ENCODE assay signal across 8 cellular contexts in the genomic region with DNA sequence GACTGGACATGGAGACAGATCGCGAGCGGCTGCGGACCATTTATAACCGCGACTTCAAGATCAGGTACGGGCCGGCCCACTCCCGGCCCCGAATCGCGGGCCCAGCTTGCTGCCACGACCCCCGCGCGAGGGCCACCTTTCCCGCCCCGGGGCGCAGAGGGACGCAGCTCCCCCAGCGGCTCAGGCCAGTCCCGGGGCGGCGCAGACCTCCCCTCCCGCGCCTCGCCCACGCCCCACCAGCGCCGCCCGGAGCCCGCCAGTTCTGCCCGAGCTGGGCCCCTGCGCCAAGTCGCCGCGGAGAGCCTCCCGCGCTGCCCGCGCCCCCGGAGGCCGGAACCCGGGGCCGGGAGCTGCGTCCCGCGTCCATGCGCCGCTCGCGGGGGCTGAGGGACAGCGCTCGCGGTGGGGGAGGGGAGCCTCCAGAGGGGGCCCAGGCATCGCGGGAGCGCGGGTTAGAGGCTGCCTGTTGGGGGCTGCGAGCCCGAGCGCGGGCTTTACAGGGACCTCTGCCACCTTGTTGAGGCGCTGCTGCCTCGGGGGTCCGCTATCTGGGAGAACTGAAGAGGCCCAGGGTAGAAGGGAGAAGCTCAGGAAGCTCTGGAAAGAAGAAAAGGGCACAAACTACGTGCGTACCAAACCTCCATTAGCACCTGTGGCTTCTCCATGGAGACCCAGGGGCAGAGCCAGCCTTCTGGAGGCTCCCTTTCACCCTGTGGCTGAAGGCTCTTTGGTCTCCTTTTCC. TPM values are rescaled to one million over a fixed set of nuclear protein-coding genes. Genes with fewer than 3 reads are reported as not detected.
DNase-seq lines count a peak whose midpoint lies in the region; ATAC-seq and TF ChIP-seq lines count a peak whose summit lies in the region.

No MANE protein-coding gene starts in this region.

- DNase-seq in AG04449 (ENCODE audit: low read depth, low spot score): no peak
- DNase-seq in RWPE2 (ENCODE audit: low spot score): peak; percentile 55
- DNase-seq in left ventricle myocardium inferior: peak; percentile 49
- peak; percentile 32 for DNase-seq in putamen (ENCODE audit: low spot score)
- no peak for DNase-seq in HPDE6-E6E7 (ENCODE audit: extremely low spot score)

- TF ChIP-seq CTCF in AG04449 (IDR thresholded peaks at IDR 0.05; ENCODE audit: insufficient read depth, low read length, missing control alignments): peak; percentile 22
- TF ChIP-seq CTCF in RWPE2 (IDR thresholded peaks at IDR 0.05; ENCODE audit: poor library complexity, severe bottlenecking): peak; percentile 31
- TF ChIP-seq CTCF in left ventricle myocardium inferior (IDR thresholded peaks at IDR 0.05; ENCODE audit: borderline replicate concordance): peak; percentile 34

- peaks cover 9% of the 10 kb centered on the region for H3K36me3 Mint-ChIP-seq in activated naive CD8-positive, alpha-beta T cell

- H3K4me1 ChIP-seq in RWPE2 (ENCODE audit: insufficient read depth, poor library complexity, severe bottlenecking) (peaks cover 6% of the 10 kb centered on the region), left ventricle myocardium inferior (peaks cover 43% of the 10 kb centered on the region)

- H3K4me1 Mint-ChIP-seq in activated naive CD8-positive, alpha-beta T cell (ENCODE audit: low read depth): peaks cover 58% of the 10 kb centered on the region

- no peaks in the 10 kb centered on the region for H3K9me3 Mint-ChIP-seq in activated naive CD8-positive, alpha-beta T cell (ENCODE audit: low read depth)

- H3K27ac ChIP-seq in RWPE2 (ENCODE audit: poor library complexity, severe bottlenecking) (peak overlapping the region; percentile 67), left ventricle myocardium inferior (replicated peaks) (peak overlapping the region; percentile 91)

- CTCF ChIA-PET in AG04449 (lab: Yijun Ruan, JAX): interaction anchor here (0.8 to 3.5 kb wide), 17 partner anchors 9 to 286 kb away, joined by 3 to 26 read pairs (median 5); a partner anchor contains a TSS

- POLR2A ChIA-PET in AG04449 (lab: Yijun Ruan, JAX): interaction anchor here (0.8 to 2.7 kb wide), 9 partner anchors 11 to 281 kb away, joined by 3 to 21 read pairs (median 3); no protein-coding TSS in a partner anchor

- peak overlapping the region; percentile 84 for H3K27ac Mint-ChIP-seq in activated naive CD8-positive, alpha-beta T cell

- ATAC-seq in GM18909 (IDR thresholded peaks at IDR 0.05; ENCODE audit: poor library complexity, unreplicated experiment) (peak; percentile 48), HG03342 (IDR thresholded peaks at IDR 0.05; ENCODE audit: unreplicated experiment) (peak; percentile 30), RWPE2 (ENCODE audit: low read depth) (peak; percentile 49)

- no peaks in the 10 kb centered on the region for H3K27me3 ChIP-seq in RWPE2 (ENCODE audit: insufficient read depth, poor library complexity, severe bottlenecking)
- no peaks in the 10 kb centered on the region for H3K27me3 ChIP-seq in left ventricle myocardium inferior (ENCODE audit: low read depth)

- H3K4me3 Mint-ChIP-seq in activated naive CD8-positive, alpha-beta T cell: peak overlapping the region; percentile 92

- H3K36me3 ChIP-seq in RWPE2 (ENCODE audit: low read depth) (peaks cover 16% of the 10 kb centered on the region), left ventricle myocardium inferior (peaks cover 18% of the 10 kb centered on the region)

- H3K4me3 ChIP-seq in AG04449 (ENCODE audit: low read depth, low read length): peak overlapping the region; percentile 87
- H3K4me3 ChIP-seq in RWPE2 (ENCODE audit: severe bottlenecking): peak overlapping the region; percentile 58
- H3K4me3 ChIP-seq in left ventricle myocardium inferior: peak overlapping the region; percentile 93

- intact Hi-C loops in left ventricle myocardium inferior (cut with micrococcal nuclease): loop anchor here (10.0 kb wide), 1 partner anchor 280 kb away; a partner anchor contains a TSS

- no peaks in the 10 kb centered on the region for H3K27me3 Mint-ChIP-seq in activated naive CD8-positive, alpha-beta T cell

- H3K9me3 ChIP-seq in RWPE2 (ENCODE audit: severe bottlenecking) (no peaks in the 10 kb centered on the region), left ventricle myocardium inferior (replicated peaks) (no peaks in the 10 kb centered on the region)

RNA-seq across cellular contexts. Expression of a gene that starts 0.7 kb away (rescaled TPM):
- total RNA-seq in left ventricle myocardium inferior: 12.7 TPM

RNA-seq across cellular contexts. Expression of a gene that starts 31.8 kb away (rescaled TPM):
- 129 TPM for total RNA-seq in left ventricle myocardium inferior

RNA-seq across cellular contexts. Expression of a gene that starts 40.0 kb away (rescaled TPM):
- 5.4 TPM for total RNA-seq in left ventricle myocardium inferior

RNA-seq across cellular contexts. Expression of a gene that starts 55.5 kb away (rescaled TPM):
- total RNA-seq in left ventricle myocardium inferior: 24.6 TPM

RNA-seq across cellular contexts. Expression of a gene that starts 56.2 kb away (rescaled TPM):
- total RNA-seq in left ventricle myocardium inferior: 12.6 TPM

Comparison
In these comparisons a context has a peak if more than half of its experiments do, and no peak if none do; other contexts are left out.
1. DNase-seq: peak in RWPE2 (single experiment), left ventricle myocardium inferior (single experiment) and putamen (single experiment); none in AG04449 (single experiment) and HPDE6-E6E7 (single experiment).
2. Peak in every context shown above with its lines, with median percentiles within 50 percentile points of each other: H3K4me3 ChIP-seq, CTCF ChIP-seq and ATAC-seq.